1 cellular context compared by ENCODE assay signal in genomic region chr1:224940735-224941134, GRCh38. TPM values are rescaled to one million over a fixed set of nuclear protein-coding genes. Genes with fewer than 3 reads are reported as not detected.
"Had no signal": no experiment of that assay in that cellular context is flagged by ENCODE, and none has a peak within 500 bp of the region (broad histone marks: within the 10 kb centered on the region; RNA-seq: fewer than 3 reads in every experiment).

No MANE protein-coding gene starts in this region.

RNA-seq across cellular contexts. Expression of gene DNAH14, which starts 11.3 kb away (rescaled TPM):
- total RNA-seq: OCI-LY7 had no signal
